In genomic region chr20:30937790-30938189, GRCh38 we compare ENCODE assay signal across 36 cellular contexts.
"Had no signal": no experiment of that assay in that cellular context is flagged by ENCODE, and none has a peak within 500 bp of the region (broad histone marks: within the 10 kb centered on the region; RNA-seq: fewer than 3 reads in every experiment).

No MANE protein-coding gene starts in this region.

- H3K9me3 ChIP-seq: MG63 had no signal

- H3K27me3 ChIP-seq: MG63 had no signal

- H3K36me3 ChIP-seq: MG63 had no signal

- H3K4me3 ChIP-seq: MG63 had no signal

- DNase-seq: Karpas-422, Kasumi-1, MG63, MM.1S, MV-4-11, NCI-H1048, NCI-H1092, NCI-H1092 treated with DMSO at 0.1 percent for 48 hours, NCI-H1105, NCI-H1105 treated with DMSO at 0.1 percent for 48 hours, NCI-H1417, NCI-H1417 treated with DMSO at 0.1 percent for 48 hours, NCI-H1436, NCI-H1436 treated with DMSO at 0.1 percent for 48 hours, NCI-H146, NCI-H1694, NCI-H1694 treated with DMSO at 0.1 percent for 48 hours, NCI-H187, NCI-H187 treated with DMSO at 0.1 percent for 48 hours, NCI-H1930, NCI-H2029, NCI-H2029 treated with DMSO at 0.1 percent for 48 hours, NCI-H2081, NCI-H2081 treated with DMSO at 0.1 percent for 48 hours, NCI-H2107, NCI-H2171, NCI-H2171 treated with DMSO at 0.1 percent for 48 hours, NCI-H2227 treated with DMSO at 0.1 percent for 48 hours, NCI-H226, NCI-H345, NCI-H446, NCI-H446 treated with DMSO at 0.1 percent for 48 hours, NCI-H510A, NCI-H510A treated with DMSO at 0.1 percent for 48 hours, NCI-H524, NCI-H524 treated with DMSO at 0.1 percent for 48 hours had no signal
